17 cellular contexts compared by ENCODE assay signal in genomic region chr5:134997015-134997414, GRCh38. TPM values are rescaled to one million over a fixed set of nuclear protein-coding genes. Genes with fewer than 3 reads are reported as not detected.
DNase-seq lines count a peak whose midpoint lies in the region; ATAC-seq and TF ChIP-seq lines count a peak whose summit lies in the region.
"Had no signal": no experiment of that assay in that cellular context is flagged by ENCODE, and none has a peak within 500 bp of the region (broad histone marks: within the 10 kb centered on the region; RNA-seq: fewer than 3 reads in every experiment).

No MANE protein-coding gene starts in this region.

- no peak overlapping the region for H2AFZ ChIP-seq in SK-N-SH (ENCODE audit: low read depth)

- no peaks in the 10 kb centered on the region for H3K9me2 ChIP-seq in SK-N-SH

- no peak overlapping the region for H3K27ac ChIP-seq in SK-N-SH (ENCODE audit: low read depth in 2 of 2, low read length in 1 of 2)
- no peak overlapping the region for H3K27ac ChIP-seq in A673 (ENCODE audit: low read depth, low read length, poor library complexity, severe bottlenecking)
- H3K27ac ChIP-seq: 22Rv1 had no signal

- H3K4me1 Mint-ChIP-seq in progenitor cell of endocrine pancreas (ENCODE audit: low read depth): peaks cover 11% of the 10 kb centered on the region

- no peak for ATAC-seq in SK-N-SH treated with all-trans-retinoic acid at 6 μM for 48 hours
- ATAC-seq: HCT116 had no signal

- no peak overlapping the region for H3K4me3 Mint-ChIP-seq in progenitor cell of endocrine pancreas (ENCODE audit: low read depth)
- H3K4me3 Mint-ChIP-seq: B cell; CD4-positive, alpha-beta T cell had no signal

- H3K36me3 ChIP-seq in SK-N-SH (replicated peaks in 1 of 2; ENCODE audit: control insufficient read depth in 1 of 2, insufficient read depth in 2 of 2, low read length in 1 of 2): no peaks in the 10 kb centered on the region
- no peaks in the 10 kb centered on the region for H3K36me3 ChIP-seq in A673 (ENCODE audit: insufficient read depth, low read length, poor library complexity, severe bottlenecking)

- TF ChIP-seq EP300 in SK-N-SH (IDR thresholded peaks at IDR 0.05; ENCODE audit: borderline replicate concordance in 1 of 2, low read depth in 1 of 2, low read length in 1 of 2): no peak

- H3K27ac Mint-ChIP-seq in progenitor cell of endocrine pancreas: peak overlapping the region; percentile 62
- H3K27ac Mint-ChIP-seq: B cell; CD4-positive, alpha-beta T cell had no signal

- no peak overlapping the region for H3K9ac ChIP-seq in SK-N-SH

- 57% methylated on average over 11 of the region's 11 CpGs for WGBS in SK-N-SH (ENCODE audit: low lambda C conversion rate)

- H3K36me3 Mint-ChIP-seq in progenitor cell of endocrine pancreas (ENCODE audit: insufficient read depth): peaks cover 3% of the 10 kb centered on the region

- DNase-seq in SK-N-SH: peak; percentile 2
- peak; percentile 36 for DNase-seq in ecto neural progenitor cell (ENCODE audit: low spot score)
- DNase-seq in progenitor cell of endocrine pancreas (ENCODE audit: low spot score, unreplicated experiment): no peak
- no peak for DNase-seq in NCI-H345 (lab: John Stamatoyannopoulos, UW)
- no peak for DNase-seq in activated CD4-positive, alpha-beta T cell treated with anti-CD3 and anti-CD28 coated beads for 4 hours
- no peak for DNase-seq in A673 (ENCODE audit: low spot score)
- DNase-seq: C1 segment of cervical spinal cord; Calu3; CD4-positive, alpha-beta T cell; DMS79; IMR-90; KBM-7 had no signal

- no peaks in the 10 kb centered on the region for H3K27me3 ChIP-seq in SK-N-SH (ENCODE audit: insufficient read depth)
- no peaks in the 10 kb centered on the region for H3K27me3 ChIP-seq in A673 (replicated peaks; ENCODE audit: insufficient read depth, low read depth, low read length, poor library complexity)

- TF ChIP-seq RAD21 in SK-N-SH (IDR thresholded peaks at IDR 0.05; ENCODE audit: low read length): no peak

- H3K9me3 ChIP-seq in SK-N-SH: no peaks in the 10 kb centered on the region
- H3K9me3 ChIP-seq in A673 (ENCODE audit: low read depth, low read length, poor library complexity, severe bottlenecking): no peaks in the 10 kb centered on the region

- no peak overlapping the region for H3K4me2 ChIP-seq in SK-N-SH

- POLR2A ChIA-PET in SK-N-SH (lab: Yijun Ruan, JAX): no interaction called here
- POLR2A ChIA-PET in A673 (lab: Charles Lee; ENCODE audit: low non-redundant PET): no interaction called here

- H4K20me1 ChIP-seq in SK-N-SH (ENCODE audit: insufficient read depth): no peaks in the 10 kb centered on the region

- intact Hi-C loops in A673 (cut with micrococcal nuclease; ENCODE audit: unreplicated experiment): no loop called here

- CTCF ChIA-PET in SK-N-SH (lab: Yijun Ruan, JAX) (interaction anchor here (0.6 kb wide), 1 partner anchor 43 kb away, joined by 3 read pairs; no protein-coding TSS in a partner anchor), A673 (lab: Charles Lee) (no interaction called here)

- TF ChIP-seq CTCF in SK-N-SH (IDR thresholded peaks at IDR 0.05) (no peak), progenitor cell of endocrine pancreas (IDR thresholded peaks at IDR 0.05; ENCODE audit: unreplicated experiment) (no peak), A673 (conservative IDR thresholded peaks at IDR 0.05; ENCODE audit: low read depth, low read length) (no peak)

- H3K4me1 ChIP-seq in SK-N-SH (ENCODE audit: control insufficient read depth in 1 of 2, insufficient read depth in 2 of 2, low read depth in 1 of 2, low read length in 1 of 2) (no peaks in the 10 kb centered on the region), A673 (ENCODE audit: insufficient read depth, low read length, poor library complexity, severe bottlenecking) (no peaks in the 10 kb centered on the region)

- H3K4me3 ChIP-seq in SK-N-SH (ENCODE audit: low read depth in 2 of 2, low read length in 1 of 2): no peak overlapping the region
- H3K4me3 ChIP-seq in A673 (ENCODE audit: low read depth, low read length, poor library complexity, severe bottlenecking): no peak overlapping the region

- no peaks in the 10 kb centered on the region for H3F3A ChIP-seq in SK-N-SH (replicated peaks; ENCODE audit: insufficient read depth)

- H3K9me3 Mint-ChIP-seq in progenitor cell of endocrine pancreas (ENCODE audit: low read depth): peaks cover 9% of the 10 kb centered on the region
- H3K9me3 Mint-ChIP-seq: CD4-positive, alpha-beta T cell had no signal

- BruUV-seq in A673 (replicated peaks; lab: Mats Ljungman, UMichigan): no TSS peak

- no peaks in the 10 kb centered on the region for H3K79me2 ChIP-seq in SK-N-SH (ENCODE audit: insufficient read depth)

- H3K27me3 Mint-ChIP-seq in progenitor cell of endocrine pancreas: peaks cover 25% of the 10 kb centered on the region
- H3K27me3 Mint-ChIP-seq: CD4-positive, alpha-beta T cell had no signal

TF ChIP-seq in SK-N-SH, 30 proteins besides CTCF, POLR2A, EP300 and RAD21 (continues in another document):
- TF ChIP-seq NFIC (IDR thresholded peaks at IDR 0.05; ENCODE audit: borderline replicate concordance): no peak
- TF ChIP-seq IRF3 (IDR thresholded peaks at IDR 0.05; ENCODE audit: low read depth, low read length): no peak
- TF ChIP-seq SIN3A (IDR thresholded peaks at IDR 0.05; ENCODE audit: borderline replicate concordance, low read depth, low read length): no peak
- no peak for TF ChIP-seq PBX3 (IDR thresholded peaks at IDR 0.05)
- TF ChIP-seq FOXJ3 (CRISPR knock-in tag; IDR thresholded peaks at IDR 0.05): no peak
- no peak for TF ChIP-seq SMC3 (IDR thresholded peaks at IDR 0.05; ENCODE audit: low read depth, low read length)
- no peak for TF ChIP-seq RXRA (IDR thresholded peaks at IDR 0.05; ENCODE audit: borderline replicate concordance, low read depth)
- no peak for TF ChIP-seq ELF1 (IDR thresholded peaks at IDR 0.05)
- no peak for TF ChIP-seq YY1 (IDR thresholded peaks at IDR 0.05; ENCODE audit: low read depth)
- no peak for TF ChIP-seq POLR2AphosphoS5 (IDR thresholded peaks at IDR 0.05; ENCODE audit: low read depth, low read length)

TF ChIP-seq in SK-N-SH treated with all-trans-retinoic acid at 6 μM for 48 hours, 23 proteins besides CTCF, POLR2A, EP300 and RAD21:
- TF ChIP-seq BACH2 (CRISPR knock-in tag; IDR thresholded peaks at IDR 0.05; ENCODE audit: borderline replicate concordance) (no peak), CSRNP3 (CRISPR knock-in tag; IDR thresholded peaks at IDR 0.05) (no peak), PPARA (CRISPR knock-in tag; IDR thresholded peaks at IDR 0.05; ENCODE audit: borderline replicate concordance) (no peak), CSDC2 (CRISPR knock-in tag; IDR thresholded peaks at IDR 0.05) (no peak), ZNF70 (CRISPR knock-in tag; IDR thresholded peaks at IDR 0.05) (no peak), OSR1 (CRISPR knock-in tag; IDR thresholded peaks at IDR 0.05) (no peak), ZFP3 (CRISPR knock-in tag; IDR thresholded peaks at IDR 0.05) (no peak), ZC3H10 (CRISPR knock-in tag; IDR thresholded peaks at IDR 0.05) (no peak), ZNF565 (CRISPR knock-in tag; conservative IDR thresholded peaks at IDR 0.05; ENCODE audit: low read depth) (no peak), POU6F1 (CRISPR knock-in tag; IDR thresholded peaks at IDR 0.05; ENCODE audit: borderline replicate concordance, low read depth) (no peak), ZNF8 (CRISPR knock-in tag; IDR thresholded peaks at IDR 0.05) (no peak), ZFP30 (CRISPR knock-in tag; IDR thresholded peaks at IDR 0.05) (no peak)

RNA-seq across cellular contexts. Expression of gene CATSPER3, which starts 29.3 kb away (rescaled TPM):
- 0.26 and 0.37 TPM in 2 replicates for polyA plus RNA-seq in SK-N-SH (2012; rRNA removed)
- polyA plus RNA-seq in SK-N-SH (2012; cell fraction: cytosol; rRNA removed): 0.26 and 0.33 TPM in 2 replicates
- polyA plus RNA-seq in SK-N-SH (2012; cell fraction: nucleus; rRNA removed): 0.92 and 1.5 TPM in 2 replicates
- 1.3 and 1.4 TPM in 2 replicates for total RNA-seq in progenitor cell of endocrine pancreas
- total RNA-seq in A673 (2021): 0.90 and 1.0 TPM in 2 replicates
- total RNA-seq: H4 had no signal

RNA-seq across cellular contexts. Expression of gene PITX1, which starts 37.0 kb away (rescaled TPM):
- not detected in 2 replicates for polyA plus RNA-seq in SK-N-SH (2012; rRNA removed)
- polyA plus RNA-seq in SK-N-SH (2012; cell fraction: cytosol; rRNA removed): 0.13 TPM in 1 of 2 replicates, not detected in the other
- not detected in 2 replicates for polyA plus RNA-seq in SK-N-SH (2012; cell fraction: nucleus; rRNA removed)
- total RNA-seq in progenitor cell of endocrine pancreas (12.5 and 16.2 TPM in 2 replicates), A673 (2021) (1.8 and 2.0 TPM in 2 replicates)
- total RNA-seq: B cell; CD4-positive, alpha-beta T cell had no signal

Comparison
In these comparisons a context has a peak if more than half of its experiments do, and no peak if none do; other contexts are left out.
1. DNase-seq: peak in SK-N-SH (single experiment) and ecto neural progenitor cell (single experiment); none in progenitor cell of endocrine pancreas (single experiment), NCI-H345 (single experiment), activated CD4-positive, alpha-beta T cell treated with anti-CD3 and anti-CD28 coated beads for 4 hours (0 of 2) and A673 (single experiment).